8 cellular contexts compared by ENCODE assay signal in genomic region chr6:88963139-88964090, GRCh38. TPM values are rescaled to one million over a fixed set of nuclear protein-coding genes. Genes with fewer than 3 reads are reported as not detected.
DNase-seq lines count a peak whose midpoint lies in the region; ATAC-seq, FAIRE-seq and TF ChIP-seq lines count a peak whose summit lies in the region.

Gene RNGTT, minus strand, starts transcription at chr6:88963618. Its CDS starts 209 bp downstream, at chr6:88963409.

- peak within 1 kb of the TSS; percentile 43 for H3K27ac ChIP-seq in OCI-LY7 (ENCODE audit: low read depth, low read length, poor library complexity, severe bottlenecking)

- peaks cover 19% of the 10 kb centered on the region for H3K36me3 ChIP-seq in OCI-LY7 (ENCODE audit: insufficient read depth, low read length)

- intact Hi-C loops in OCI-LY7 (cut with micrococcal nuclease; ENCODE audit: unreplicated experiment): loop anchor here (1.0 kb wide), 1 partner anchor 117 kb away; the partner anchor contains the start of gene PNRC1

- H2AFZ ChIP-seq in OCI-LY7 (ENCODE audit: low read length): peak within 1 kb of the TSS; percentile 99

- peak within 1 kb of the TSS; percentile 94 for H3K4me2 ChIP-seq in OCI-LY7 (ENCODE audit: low read length)

- POLR2A ChIA-PET in OCI-LY7 (lab: Charles Lee): interaction anchor here (0.6 to 3.1 kb wide), 15 partner anchors 9 to 799 kb away, joined by 3 to 13 read pairs (median 4); partner anchors contain the start of genes PM20D2 and PNRC1

- no peak for FAIRE-seq in D721Med (lab: Jason Lieb, UNC)

- H3K4me1 ChIP-seq in OCI-LY7 (ENCODE audit: insufficient read depth, low read length, poor library complexity, severe bottlenecking): peaks cover 19% of the 10 kb centered on the region

- TF ChIP-seq CTCF in D721Med (IDR thresholded peaks at IDR 0.05; ENCODE audit: insufficient read depth, missing control alignments): no peak
- TF ChIP-seq CTCF in OCI-LY7 (conservative IDR thresholded peaks at IDR 0.05; ENCODE audit: low read length): 0 out of 2 replicates have a peak, but pooled peaks have one; percentile 31

- peak; percentile 97 for ATAC-seq in GM21526 (IDR thresholded peaks at IDR 0.05; ENCODE audit: low FRiP score, unreplicated experiment)

- TSS peak; percentile 61 for BruUV-seq in OCI-LY7 (replicated peaks; lab: Mats Ljungman, UMichigan)

- peak within 1 kb of the TSS; percentile 95 for H3K4me3 ChIP-seq in OCI-LY7 (ENCODE audit: low read depth, low read length, poor library complexity, severe bottlenecking)

- no peaks in the 10 kb centered on the region for H3K9me2 ChIP-seq in OCI-LY7 (ENCODE audit: insufficient read depth, low read length)

- CTCF ChIA-PET in OCI-LY7 (lab: Charles Lee; ENCODE audit: unreplicated experiment): interaction anchor here (0.5 to 0.6 kb wide), 2 partner anchors 193 to 572 kb away, joined by 3 to 4 read pairs; no protein-coding TSS in a partner anchor

- DNase-seq in D721Med (ENCODE audit: insufficient read length, low spot score) (peak; percentile 74), HuH-7.5 (ENCODE audit: low spot score) (peak; percentile 80), OCI-LY7 (ENCODE audit: low spot score) (peak; percentile 97), activated T-cell treated with anti-CD3 and anti-CD28 coated beads for 1 hour (ENCODE audit: low read depth) (peak; percentile 98), epidermal melanocyte (ENCODE audit: insufficient read length, low spot score) (peak; percentile 92), middle frontal gyrus (ENCODE audit: extremely low spot score, low spot score) (peak; percentile 94)
- DNase-seq in stimulated activated CD8-positive, alpha-beta memory T cell treated with anti-CD3 and anti-CD28 coated beads, Interleukin-2, amount 100 ng/mL, for 48 hours (ENCODE audit: low read depth in 2 of 2): peak; percentile 98 to 99

- H3K9me3 ChIP-seq in OCI-LY7 (ENCODE audit: low read length): no peaks in the 10 kb centered on the region

- H3K79me2 ChIP-seq in OCI-LY7 (ENCODE audit: insufficient read depth, low read depth, low read length): peaks cover 56% of the 10 kb centered on the region

- 0 out of 2 replicates have a peak, but pooled peaks cover 7% of the 10 kb centered on the region for H4K20me1 ChIP-seq in OCI-LY7 (ENCODE audit: insufficient read depth, low read length)

RNA-seq across cellular contexts. Expression of gene RNGTT, which starts in this region (rescaled TPM):
- 38.5 and 41.7 TPM in 2 replicates for total RNA-seq in OCI-LY7 (2014; rRNA removed; shearing (Covaris generic))
- 38.2 and 39.5 TPM in 2 replicates for total RNA-seq in OCI-LY7 (2022)

Comparison
In these comparisons a context has a peak if more than half of its experiments do, and no peak if none do; other contexts are left out.
1. Peak in every context shown above with its lines: DNase-seq, ATAC-seq, H3K4me3 ChIP-seq and H3K27ac ChIP-seq.